1 cellular context compared by ENCODE assay signal in the genomic region with DNA sequence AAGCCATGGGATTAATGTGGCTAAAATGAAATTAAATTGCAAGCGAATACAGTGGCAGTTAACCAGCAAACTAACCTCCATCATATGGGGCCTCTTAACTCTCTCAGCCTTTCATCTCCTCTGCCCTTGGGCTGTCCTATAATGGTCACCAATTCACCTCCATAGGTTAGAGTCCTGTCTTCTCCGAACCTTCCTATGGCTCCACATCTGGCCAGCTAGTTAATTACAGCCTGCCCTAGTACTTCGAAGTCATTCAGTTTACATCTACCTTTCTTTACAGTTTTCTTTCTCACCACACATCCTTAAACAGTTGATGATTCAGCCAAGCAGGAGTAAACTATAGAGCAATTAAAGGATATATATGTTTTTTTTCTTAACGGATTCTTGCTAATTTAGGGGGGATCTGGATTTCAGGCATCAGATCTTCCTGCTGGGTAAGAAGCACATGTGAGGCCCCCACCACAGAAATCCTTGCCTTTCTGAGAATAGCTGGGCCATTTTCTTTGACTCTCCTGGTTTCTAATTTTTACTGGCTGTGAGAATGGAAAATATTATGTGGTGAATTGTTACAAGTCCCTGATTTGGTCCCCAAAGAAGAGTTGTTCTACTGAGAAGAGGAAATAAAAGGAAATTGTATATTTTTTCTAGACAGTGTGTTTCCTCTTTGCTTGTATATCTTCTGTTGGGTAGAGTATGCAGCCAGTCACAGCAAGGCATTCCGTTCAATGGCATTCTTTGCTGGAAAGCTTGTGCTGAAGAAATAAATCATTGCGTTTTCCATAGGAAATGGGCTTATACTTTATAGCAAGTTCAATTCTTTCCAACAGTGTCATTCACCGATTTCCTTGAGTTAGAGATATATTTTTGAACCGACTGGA.
TF ChIP-seq lines count a peak whose summit lies in the region.

No MANE protein-coding gene starts in this region.

TF ChIP-seq in WTC11, 78 proteins besides CTCF, POLR2A, EP300 and RAD21:
- TF ChIP-seq ZNF423 (CRISPR knock-in tag; IDR thresholded peaks at IDR 0.05) (peak; percentile 12; the same call in 1 of the 2 replicates), GABPB1 (CRISPR knock-in tag; IDR thresholded peaks at IDR 0.05) (no peak), PRRX2 (CRISPR knock-in tag; IDR thresholded peaks at IDR 0.05) (no peak), HMGA2 (CRISPR knock-in tag; IDR thresholded peaks at IDR 0.05) (no peak), E2F1 (CRISPR knock-in tag; IDR thresholded peaks at IDR 0.05) (no peak), CREB1 (CRISPR knock-in tag; IDR thresholded peaks at IDR 0.05) (no peak)
